ENCODE assay signal across 25 cellular contexts in genomic region chr2:213644926-213645325, GRCh38.
"Had no signal": no experiment of that assay in that cellular context is flagged by ENCODE, and none has a peak within 500 bp of the region (broad histone marks: within the 10 kb centered on the region; RNA-seq: fewer than 3 reads in every experiment).

No MANE protein-coding gene starts in this region.

- H3K9me3 Mint-ChIP-seq: stimulated activated naive CD8-positive, alpha-beta T cell treated with anti-CD3 and anti-CD28 coated beads, Interleukin-15, Interleukin-2, amounts not matched to agents 100 ng/mL and 50 ng/mL, for 24 hours had no signal

- H3K9me3 ChIP-seq: mucosa of descending colon, pancreas, prostate gland, suprapubic skin, vagina had no signal

- H3K27ac Mint-ChIP-seq: naive thymus-derived CD4-positive, alpha-beta T cell; natural killer cell treated with Interleukin-12 subunit alpha and Interleukin-12 subunit beta and Interleukin-15 and Interleukin-18, amount 100 ng/mL, for 72 hours; stimulated activated naive CD8-positive, alpha-beta T cell treated with anti-CD3 and anti-CD28 coated beads, Interleukin-15, Interleukin-2, amounts not matched to agents 100 ng/mL and 50 ng/mL, for 24 hours had no signal

- H3K27me3 ChIP-seq: pancreas, suprapubic skin, tibial nerve, upper lobe of left lung, vagina had no signal

- H3K36me3 Mint-ChIP-seq: naive thymus-derived CD4-positive, alpha-beta T cell; natural killer cell treated with Interleukin-12 subunit alpha and Interleukin-12 subunit beta and Interleukin-15 and Interleukin-18, amount 100 ng/mL, for 72 hours had no signal

- H3K27ac ChIP-seq: left ventricle myocardium inferior, pancreas, prostate gland, skin epidermis, suprapubic skin, tibial nerve, upper lobe of left lung, vagina had no signal

- H3K36me3 ChIP-seq: left ventricle myocardium inferior, pancreas, prostate gland, suprapubic skin, tibial nerve, upper lobe of left lung, vagina had no signal

- H3K4me1 ChIP-seq: left ventricle myocardium inferior, pancreas, prostate gland, suprapubic skin, tibial nerve, upper lobe of left lung, vagina had no signal

- H3K4me1 Mint-ChIP-seq: naive thymus-derived CD4-positive, alpha-beta T cell had no signal

- H3K4me3 Mint-ChIP-seq: naive thymus-derived CD4-positive, alpha-beta T cell; natural killer cell treated with Interleukin-12 subunit alpha and Interleukin-12 subunit beta and Interleukin-15 and Interleukin-18, amount 100 ng/mL, for 72 hours; stimulated activated naive CD8-positive, alpha-beta T cell treated with anti-CD3 and anti-CD28 coated beads, Interleukin-15, Interleukin-2, amounts not matched to agents 100 ng/mL and 50 ng/mL, for 24 hours had no signal

- H3K4me3 ChIP-seq: left ventricle myocardium inferior, lung, mucosa of descending colon, pancreas, prostate gland, skin epidermis, suprapubic skin, tibial nerve, upper lobe of left lung, vagina had no signal

- ATAC-seq: mucosa of descending colon; naive thymus-derived CD4-positive, alpha-beta T cell; pancreas; right cardiac atrium; sciatic nerve had no signal

- H3K27me3 Mint-ChIP-seq: natural killer cell treated with Interleukin-12 subunit alpha and Interleukin-12 subunit beta and Interleukin-15 and Interleukin-18, amount 100 ng/mL, for 72 hours; stimulated activated naive CD8-positive, alpha-beta T cell treated with anti-CD3 and anti-CD28 coated beads, Interleukin-15, Interleukin-2, amounts not matched to agents 100 ng/mL and 50 ng/mL, for 24 hours had no signal

- DNase-seq: hypothalamus; islet precursor cell; left ventricle myocardium inferior; midbrain; mucosa of descending colon; naive thymus-derived CD4-positive, alpha-beta T cell; pancreas; posterior cingulate gyrus; retina; right cardiac atrium; stimulated activated CD4-positive, alpha-beta T cell treated with anti-CD3 and anti-CD28 coated beads, Interleukin-12 subunit alpha, Interleukin-12 subunit beta, amount 100 ng/mL, for 4 hours; stimulated activated CD4-positive, alpha-beta T cell treated with anti-CD3 and anti-CD28 coated beads, Interleukin-15, amount 100 ng/mL, for 24 hours; stimulated activated CD4-positive, alpha-beta T cell treated with anti-CD3 and anti-CD28 coated beads, Interleukin-2, amount 100 ng/mL, for 24 hours; stimulated activated CD4-positive, alpha-beta T cell treated with anti-CD3 and anti-CD28 coated beads, Interleukin-4, amount 100 ng/mL, for 1 hour; stimulated activated naive CD4-positive, alpha-beta T cell; upper lobe of left lung had no signal
